In the genomic region with DNA sequence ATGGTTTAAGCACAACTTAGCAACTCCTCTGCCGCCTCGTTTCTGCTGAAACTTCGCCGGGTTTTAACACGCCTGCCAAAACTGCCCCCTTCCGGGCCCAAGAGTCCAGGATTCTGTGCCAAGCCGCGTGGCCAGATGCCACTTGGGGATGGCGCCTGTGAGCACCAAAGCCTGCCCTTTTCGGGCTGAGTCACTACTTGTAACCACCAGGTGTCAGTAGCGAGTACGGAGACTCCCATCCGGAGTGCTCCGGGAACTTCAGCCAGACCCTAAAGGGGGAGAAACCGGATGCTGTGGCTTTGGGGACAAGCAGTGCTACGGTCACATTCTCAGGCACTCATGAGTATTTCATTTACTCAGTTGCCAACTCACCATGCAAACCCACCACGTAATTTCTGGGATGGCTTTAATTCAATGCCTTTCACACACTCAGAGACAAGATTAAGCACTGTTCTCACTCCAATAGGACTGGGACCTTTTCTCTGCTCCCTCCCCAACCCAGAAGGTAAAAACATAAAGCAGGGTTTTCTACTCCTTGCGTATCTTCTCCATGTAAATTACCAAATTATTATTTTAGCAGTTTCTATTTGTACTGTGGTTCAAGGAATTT, we compare ENCODE assay signal across 9 cellular contexts. TPM values are rescaled to one million over a fixed set of nuclear protein-coding genes. Genes with fewer than 3 reads are reported as not detected.
DNase-seq lines count a peak whose midpoint lies in the region; ATAC-seq and TF ChIP-seq lines count a peak whose summit lies in the region.
"Had no signal": no experiment of that assay in that cellular context is flagged by ENCODE, and none has a peak within 500 bp of the region (broad histone marks: within the 10 kb centered on the region; RNA-seq: fewer than 3 reads in every experiment).

No MANE protein-coding gene starts in this region.

- peaks cover 57% of the 10 kb centered on the region for H3K27me3 Mint-ChIP-seq in activated T-helper 1 cell treated with anti-CD3 and anti-CD28 coated beads, Interleukin-12 subunit alpha, Interleukin-12 subunit beta, Interleukin-2, Interleukin-4 antibody, amounts not matched to agents 30 ng/mL and 10 ng/mL and 1 ng/mL, durations not matched to agents 14 hours and 24 hours and 36 hours (ENCODE audit: insufficient read depth)
- peaks cover 22% of the 10 kb centered on the region for H3K27me3 Mint-ChIP-seq in neural progenitor cell (ENCODE audit: insufficient read depth, low read depth)

- H3K27me3 ChIP-seq in BLaER1 (peaks cover 20% of the 10 kb centered on the region), PC-3 (ENCODE audit: low read length) (no peaks in the 10 kb centered on the region), neural progenitor cell (peaks cover 56% of the 10 kb centered on the region), thoracic aorta (replicated peaks; ENCODE audit: insufficient read depth) (no peaks in the 10 kb centered on the region)

- H3K4me2 ChIP-seq in BLaER1 (peak overlapping the region; percentile 61), PC-3 (ENCODE audit: low read length) (peak overlapping the region; percentile 97), neural progenitor cell (no peak overlapping the region)

- H3F3A ChIP-seq in PC-3 (ENCODE audit: low read length, unreplicated experiment): peaks cover 9% of the 10 kb centered on the region
- peaks cover 15% of the 10 kb centered on the region for H3F3A ChIP-seq in neural progenitor cell (ENCODE audit: low read depth)

- H3K9me3 Mint-ChIP-seq in activated T-helper 1 cell treated with anti-CD3 and anti-CD28 coated beads, Interleukin-12 subunit alpha, Interleukin-12 subunit beta, Interleukin-2, Interleukin-4 antibody, amounts not matched to agents 30 ng/mL and 10 ng/mL and 1 ng/mL, durations not matched to agents 14 hours and 24 hours and 36 hours: no peaks in the 10 kb centered on the region
- peaks cover 3% of the 10 kb centered on the region for H3K9me3 Mint-ChIP-seq in neural progenitor cell
- H3K9me3 Mint-ChIP-seq: activated naive CD4-positive, alpha-beta T cell treated with anti-CD3 and anti-CD28 coated beads, Interleukin-2, amount 50 U/mL, for 24 hours had no signal

- H3K9ac ChIP-seq in BLaER1 (no peak overlapping the region), PC-3 (ENCODE audit: low read length) (peak overlapping the region; percentile 59), neural progenitor cell (no peak overlapping the region)

- H2AFZ ChIP-seq in PC-3 (ENCODE audit: low read length): peak overlapping the region; percentile 20; the same call in 1 of the 2 replicates
- H2AFZ ChIP-seq in neural progenitor cell (replicated peaks): peak overlapping the region; percentile 58

- H3K4me1 ChIP-seq in BLaER1: peaks cover 37% of the 10 kb centered on the region
- peaks cover 40% of the 10 kb centered on the region for H3K4me1 ChIP-seq in PC-3 (ENCODE audit: insufficient read depth, low read length)
- peaks cover 8% of the 10 kb centered on the region for H3K4me1 ChIP-seq in neural progenitor cell
- H3K4me1 ChIP-seq in thoracic aorta (ENCODE audit: control insufficient read depth in 1 of 2, low read depth in 2 of 2): peaks cover 35 to 69% of the 10 kb centered on the region in 2 donors

- no peaks in the 10 kb centered on the region for H3K9me3 ChIP-seq in BLaER1
- H3K9me3 ChIP-seq in PC-3 (ENCODE audit: low read length): no peaks in the 10 kb centered on the region
- H3K9me3 ChIP-seq in neural progenitor cell (ENCODE audit: low read depth): no peaks in the 10 kb centered on the region
- H3K9me3 ChIP-seq in thoracic aorta: no peaks in the 10 kb centered on the region

- H3K27ac ChIP-seq in BLaER1 (no peak overlapping the region), PC-3 (ENCODE audit: low read length) (peak overlapping the region; percentile 83), neural progenitor cell (no peak overlapping the region), thoracic aorta (peak overlapping the region; percentile 6 to 76)

- no peaks in the 10 kb centered on the region for H3K9me2 ChIP-seq in PC-3 (replicated peaks; ENCODE audit: low read length)

- ATAC-seq in GM18907 (IDR thresholded peaks at IDR 0.05; ENCODE audit: unreplicated experiment) (peak; percentile 90), HG03442 (IDR thresholded peaks at IDR 0.05; ENCODE audit: unreplicated experiment) (peak; percentile 77), PC-3 (peak; percentile 42), thoracic aorta (ENCODE audit: insufficient number of reproducible peaks, low FRiP score, low read depth) (peak; percentile 56)

- POLR2A ChIA-PET in PC-3 (lab: Charles Lee; ENCODE audit: unreplicated experiment): no interaction called here

- no peaks in the 10 kb centered on the region for H3K36me3 Mint-ChIP-seq in activated T-helper 1 cell treated with anti-CD3 and anti-CD28 coated beads, Interleukin-12 subunit alpha, Interleukin-12 subunit beta, Interleukin-2, Interleukin-4 antibody, amounts not matched to agents 30 ng/mL and 10 ng/mL and 1 ng/mL, durations not matched to agents 14 hours and 24 hours and 36 hours (ENCODE audit: low read depth)
- peaks cover 9% of the 10 kb centered on the region for H3K36me3 Mint-ChIP-seq in neural progenitor cell
- H3K36me3 Mint-ChIP-seq: activated naive CD4-positive, alpha-beta T cell treated with anti-CD3 and anti-CD28 coated beads, Interleukin-2, amount 50 U/mL, for 24 hours had no signal

- H3K79me2 ChIP-seq in PC-3 (ENCODE audit: low read length): peaks cover 71% of the 10 kb centered on the region
- no peaks in the 10 kb centered on the region for H3K79me2 ChIP-seq in neural progenitor cell (ENCODE audit: low read depth)

- peaks cover 25% of the 10 kb centered on the region for H3K4me1 Mint-ChIP-seq in activated T-helper 1 cell treated with anti-CD3 and anti-CD28 coated beads, Interleukin-12 subunit alpha, Interleukin-12 subunit beta, Interleukin-2, Interleukin-4 antibody, amounts not matched to agents 30 ng/mL and 10 ng/mL and 1 ng/mL, durations not matched to agents 14 hours and 24 hours and 36 hours (ENCODE audit: low read depth)
- H3K4me1 Mint-ChIP-seq in neural progenitor cell: peaks cover 22% of the 10 kb centered on the region

- peak; percentile 99 for DNase-seq in PC-3
- peak; percentile 33 for DNase-seq in activated T-helper 1 cell treated with anti-CD3 and anti-CD28 coated beads, Interleukin-12 subunit alpha, Interleukin-12 subunit beta, Interleukin-2, Interleukin-4 antibody, amounts not matched to agents 30 ng/mL and 10 ng/mL and 1 ng/mL, durations not matched to agents 14 hours and 24 hours and 36 hours (ENCODE audit: low spot score)
- DNase-seq in fibroblast of the conjunctiva (ENCODE audit: low read depth): peak; percentile 79
- peak; percentile 83 for DNase-seq in neural progenitor cell (ENCODE audit: low spot score)
- DNase-seq in thoracic aorta (ENCODE audit: low spot score): peak; percentile 72

- H3K4me3 Mint-ChIP-seq in activated T-helper 1 cell treated with anti-CD3 and anti-CD28 coated beads, Interleukin-12 subunit alpha, Interleukin-12 subunit beta, Interleukin-2, Interleukin-4 antibody, amounts not matched to agents 30 ng/mL and 10 ng/mL and 1 ng/mL, durations not matched to agents 14 hours and 24 hours and 36 hours: no peak overlapping the region
- H3K4me3 Mint-ChIP-seq in neural progenitor cell: no peak overlapping the region
- H3K4me3 Mint-ChIP-seq: activated naive CD4-positive, alpha-beta T cell treated with anti-CD3 and anti-CD28 coated beads, Interleukin-2, amount 50 U/mL, for 24 hours had no signal

- no TSS peak for BruUV-seq in PC-3 (replicated peaks; lab: Mats Ljungman, UMichigan)

- H3K36me3 ChIP-seq in BLaER1 (no peaks in the 10 kb centered on the region), PC-3 (ENCODE audit: low read depth, low read length) (peaks cover 50% of the 10 kb centered on the region), neural progenitor cell (no peaks in the 10 kb centered on the region), thoracic aorta (peaks cover 31% of the 10 kb centered on the region)

- intact Hi-C loops in PC-3 (cut with micrococcal nuclease): loop anchor here (1.0 kb wide), 1 partner anchor 246 kb away; no protein-coding TSS in a partner anchor
- intact Hi-C loops in activated T-helper 1 cell treated with anti-CD3 and anti-CD28 coated beads, Interleukin-12 subunit alpha, Interleukin-12 subunit beta, Interleukin-2, Interleukin-4 antibody, amounts not matched to agents 30 ng/mL and 10 ng/mL and 1 ng/mL, durations not matched to agents 14 hours and 24 hours and 36 hours (cut with micrococcal nuclease): loop anchor here (1.0 kb wide), 1 partner anchor 246 kb away; no protein-coding TSS in a partner anchor

- H3K27ac Mint-ChIP-seq in activated T-helper 1 cell treated with anti-CD3 and anti-CD28 coated beads, Interleukin-12 subunit alpha, Interleukin-12 subunit beta, Interleukin-2, Interleukin-4 antibody, amounts not matched to agents 30 ng/mL and 10 ng/mL and 1 ng/mL, durations not matched to agents 14 hours and 24 hours and 36 hours: no peak overlapping the region
- no peak overlapping the region for H3K27ac Mint-ChIP-seq in neural progenitor cell
- H3K27ac Mint-ChIP-seq: activated naive CD4-positive, alpha-beta T cell treated with anti-CD3 and anti-CD28 coated beads, Interleukin-2, amount 50 U/mL, for 24 hours had no signal

- no peak overlapping the region for H3K4me3 ChIP-seq in BLaER1
- peak overlapping the region; percentile 90 for H3K4me3 ChIP-seq in PC-3 (ENCODE audit: low read length)
- H3K4me3 ChIP-seq in neural progenitor cell: no peak overlapping the region
- peak overlapping the region; percentile 59 for H3K4me3 ChIP-seq in thoracic aorta

- H4K20me1 ChIP-seq in BLaER1 (no peaks in the 10 kb centered on the region), PC-3 (ENCODE audit: low read length) (peaks cover 14% of the 10 kb centered on the region), neural progenitor cell (ENCODE audit: low read depth) (no peaks in the 10 kb centered on the region)

- CTCF ChIA-PET in PC-3 (lab: Charles Lee): interaction anchor here (0.6 to 2.7 kb wide), 3 partner anchors 9 to 246 kb away, joined by 3 to 15 read pairs (median 6); no protein-coding TSS in a partner anchor

- TF ChIP-seq CTCF in PC-3 (conservative IDR thresholded peaks at IDR 0.05; ENCODE audit: low read depth, low read length) (peak; percentile 98), neural progenitor cell (IDR thresholded peaks at IDR 0.05) (peak; percentile 82), thoracic aorta (IDR thresholded peaks at IDR 0.05) (peak; percentile 89)

RNA-seq across cellular contexts. Expression of a gene that starts 7.7 kb away (rescaled TPM):
- 51.0 and 51.1 TPM in 2 replicates for total RNA-seq in PC-3 (2014; rRNA removed)
- total RNA-seq in activated T-helper 1 cell treated with anti-CD3 and anti-CD28 coated beads, Interleukin-12 subunit alpha, Interleukin-12 subunit beta, Interleukin-2, Interleukin-4 antibody, amounts not matched to agents 30 ng/mL and 10 ng/mL and 1 ng/mL, durations not matched to agents 14 hours and 24 hours and 36 hours: 0.54 and 1.6 TPM in 2 replicates
- 4.3 and 6.5 TPM in 2 replicates for total RNA-seq in neural progenitor cell (ENCODE audit: low replicate concordance)
- total RNA-seq in thoracic aorta: 100 to 1,000 TPM; 192 to 207 TPM

Comparison
In these comparisons a context has a peak if more than half of its experiments do, and no peak if none do; other contexts are left out.
1. H3K27ac ChIP-seq: peak in PC-3 (single experiment) and thoracic aorta (2 of 2); none in BLaER1 (single experiment) and neural progenitor cell (single experiment).
2. H3K4me3 ChIP-seq: peak in PC-3 (single experiment) and thoracic aorta (single experiment); none in BLaER1 (single experiment) and neural progenitor cell (single experiment).
3. DNase-seq: peak in every context shown above with its lines; median percentile 99 in PC-3; 83 in neural progenitor cell; 79 in fibroblast of the conjunctiva; 72 in thoracic aorta; 33 in activated T-helper 1 cell treated with anti-CD3 and anti-CD28 coated beads, Interleukin-12 subunit alpha, Interleukin-12 subunit beta, Interleukin-2, Interleukin-4 antibody, amounts not matched to agents 30 ng/mL and 10 ng/mL and 1 ng/mL, durations not matched to agents 14 hours and 24 hours and 36 hours.
4. Peak in every context shown above with its lines, with median percentiles within 50 percentile points of each other: ATAC-seq and CTCF ChIP-seq.